Comparison of ENCODE assay signal across 19 cellular contexts in the genomic region with DNA sequence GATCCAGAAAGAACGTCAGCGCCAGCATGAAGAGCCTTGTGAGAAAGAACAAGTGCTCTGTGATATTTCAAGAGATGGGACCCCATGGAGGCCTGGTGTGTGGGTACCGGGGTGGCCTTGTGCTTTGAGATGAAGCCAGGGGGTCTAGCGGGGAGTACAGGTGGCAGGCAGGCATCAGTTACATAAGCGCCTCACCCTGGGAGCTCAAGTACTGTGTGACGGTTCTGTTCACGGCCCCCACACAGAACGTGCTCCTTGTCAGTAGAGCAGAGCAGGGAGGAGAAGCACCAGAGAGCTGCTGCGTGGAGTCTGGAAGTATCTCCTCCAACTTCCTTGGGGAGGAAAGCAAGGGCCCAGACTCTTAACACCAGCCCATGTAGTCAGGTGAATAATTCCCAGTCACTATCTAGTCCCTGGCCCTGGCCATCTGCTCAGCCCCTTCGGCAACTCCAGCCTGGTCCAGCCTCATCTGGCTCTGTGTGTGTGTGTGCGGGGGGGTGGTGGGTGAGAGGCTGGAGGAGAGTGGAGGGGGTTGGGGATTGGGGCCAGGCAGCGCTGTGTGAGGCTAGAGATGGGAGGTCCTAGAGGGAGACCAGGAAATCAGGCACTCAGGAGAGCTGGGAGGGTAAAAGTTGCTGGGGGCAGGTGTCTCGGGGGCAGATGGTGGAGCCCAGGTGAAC. TPM values are rescaled to one million over a fixed set of nuclear protein-coding genes. Genes with fewer than 3 reads are reported as not detected.
DNase-seq lines count a peak whose midpoint lies in the region; ATAC-seq and TF ChIP-seq lines count a peak whose summit lies in the region.
"Had no signal": no experiment of that assay in that cellular context is flagged by ENCODE, and none has a peak within 500 bp of the region (broad histone marks: within the 10 kb centered on the region; RNA-seq: fewer than 3 reads in every experiment).

No MANE protein-coding gene starts in this region.

- 0 out of 2 replicates have a peak, but pooled peaks cover 6% of the 10 kb centered on the region for H3K79me2 ChIP-seq in MM.1S (ENCODE audit: low read length)

- H3K9me3 Mint-ChIP-seq in MCF 10A (ENCODE audit: unreplicated experiment) = no peaks in the 10 kb centered on the region
- peaks cover 2% of the 10 kb centered on the region for H3K9me3 Mint-ChIP-seq in glutamatergic neuron (ENCODE audit: unreplicated experiment)

- no peak overlapping the region for H3K4me2 ChIP-seq in MM.1S (ENCODE audit: low read depth, low read length)

- H3K4me1 Mint-ChIP-seq in MCF 10A (ENCODE audit: insufficient read depth, unreplicated experiment) (no peaks in the 10 kb centered on the region), glutamatergic neuron (ENCODE audit: low read depth, unreplicated experiment) (peaks cover 4% of the 10 kb centered on the region)

- no peak overlapping the region for H2AFZ ChIP-seq in MM.1S (ENCODE audit: low read length)

- peaks cover 9 to 12% of the 10 kb centered on the region in 2 donors for H3K9me3 ChIP-seq in breast epithelium
- no peaks in the 10 kb centered on the region for H3K9me3 ChIP-seq in MM.1S (replicated peaks; ENCODE audit: insufficient read depth, low read length)

- H3K27ac Mint-ChIP-seq in MCF 10A (ENCODE audit: low read depth, unreplicated experiment) (peak overlapping the region; percentile 39), glutamatergic neuron (ENCODE audit: unreplicated experiment) (peak overlapping the region; percentile 44)

- H4K20me1 ChIP-seq in MM.1S (ENCODE audit: insufficient read depth, low read length) = no peaks in the 10 kb centered on the region

- CTCF ChIA-PET in MCF 10A (lab: Yijun Ruan, JAX) = interaction anchor here (0.6 to 13.5 kb wide), 9 partner anchors 9 to 692 kb away, joined by 3 to 234 read pairs (median 6); no protein-coding TSS in a partner anchor

- no peak for DNase-seq in MCF 10A (ENCODE audit: unreplicated experiment)
- no peak for DNase-seq in breast epithelium (ENCODE audit: low spot score in 2 of 2)
- no peak for DNase-seq in glutamatergic neuron
- peak; percentile 53 for DNase-seq in pons (ENCODE audit: low spot score)
- no peak for DNase-seq in MM.1S
- no peak for DNase-seq in NCI-H1105 (lab: John Stamatoyannopoulos, UW)
- DNase-seq: BE2C; CD4-positive, CD25-positive, alpha-beta regulatory T cell; DMS153; GF-D8; GOT3; MV-4-11; NCI-H1417 treated with DMSO at 0.1 percent for 48 hours; NCI-H187 treated with DMSO at 0.1 percent for 48 hours; NCI-H345; NCI-H524 treated with DMSO at 0.1 percent for 48 hours; PC-3 had no signal

- intact Hi-C loops in MCF 10A (cut with micrococcal nuclease) = loop anchor here (5.0 kb wide), 1 partner anchor 490 kb away; no protein-coding TSS in a partner anchor
- intact Hi-C loops in breast epithelium (cut with DNase I; ENCODE audit: low total_unique reads) = no loop called here

- no peaks in the 10 kb centered on the region for H3K9me2 ChIP-seq in MM.1S (replicated peaks; ENCODE audit: insufficient read depth, low read length)

- no peak overlapping the region for H3K4me3 ChIP-seq in breast epithelium
- H3K4me3 ChIP-seq in MM.1S (ENCODE audit: low read length) = no peak overlapping the region
- H3K4me3 ChIP-seq: K562 had no signal

- no peak for ATAC-seq in HG03159 (IDR thresholded peaks at IDR 0.05; ENCODE audit: unreplicated experiment)
- ATAC-seq: K562, PC-3 had no signal

- no peak for TF ChIP-seq POLR2A in breast epithelium (IDR thresholded peaks at IDR 0.05)

- no peak overlapping the region for H3K27ac ChIP-seq in breast epithelium
- no peak overlapping the region for H3K27ac ChIP-seq in MM.1S (ENCODE audit: low read length)

- no peak overlapping the region for H3K9ac ChIP-seq in MM.1S (ENCODE audit: low read length)

- POLR2A ChIA-PET in MCF 10A (lab: Yijun Ruan, JAX) = no interaction called here

- H3F3A ChIP-seq in MM.1S (ENCODE audit: insufficient read depth, low read length) = no peaks in the 10 kb centered on the region

- BruUV-seq in MCF 10A (replicated peaks; lab: Mats Ljungman, UMichigan) = no TSS peak

- H3K27me3 Mint-ChIP-seq in MCF 10A (ENCODE audit: insufficient read depth, unreplicated experiment) = no peaks in the 10 kb centered on the region
- peaks cover 7% of the 10 kb centered on the region for H3K27me3 Mint-ChIP-seq in glutamatergic neuron (ENCODE audit: unreplicated experiment)
- H3K27me3 Mint-ChIP-seq: CD4-positive, CD25-positive, alpha-beta regulatory T cell had no signal

- no peak overlapping the region for H3K4me3 Mint-ChIP-seq in MCF 10A (ENCODE audit: unreplicated experiment)
- H3K4me3 Mint-ChIP-seq in glutamatergic neuron (ENCODE audit: unreplicated experiment) = no peak overlapping the region
- H3K4me3 Mint-ChIP-seq: CD4-positive, CD25-positive, alpha-beta regulatory T cell had no signal

- TF ChIP-seq CTCF in MCF 10A (IDR thresholded peaks at IDR 0.05; ENCODE audit: unreplicated experiment) (no peak), breast epithelium (IDR thresholded peaks at IDR 0.05) (no peak), glutamatergic neuron (IDR thresholded peaks at IDR 0.05; ENCODE audit: partially characterized antibody, unreplicated experiment) (no peak), MM.1S (IDR thresholded peaks at IDR 0.05; ENCODE audit: low read length) (no peak)

- H3K4me1 ChIP-seq in breast epithelium (no peaks in the 10 kb centered on the region), MM.1S (ENCODE audit: low read length) (no peaks in the 10 kb centered on the region)
- H3K4me1 ChIP-seq: BE2C had no signal

- H3K36me3 ChIP-seq in breast epithelium = no peaks in the 10 kb centered on the region
- 0 out of 2 replicates have a peak, but pooled peaks cover 4% of the 10 kb centered on the region for H3K36me3 ChIP-seq in MM.1S (replicated peaks; ENCODE audit: insufficient read depth, low read length)

- H3K27me3 ChIP-seq in breast epithelium = no peaks in the 10 kb centered on the region
- no peaks in the 10 kb centered on the region for H3K27me3 ChIP-seq in MM.1S (replicated peaks; ENCODE audit: insufficient read depth, low read length)
- H3K27me3 ChIP-seq: BE2C had no signal

- H3K36me3 Mint-ChIP-seq in MCF 10A (ENCODE audit: insufficient read depth, unreplicated experiment) = peaks cover 13% of the 10 kb centered on the region
- no peaks in the 10 kb centered on the region for H3K36me3 Mint-ChIP-seq in glutamatergic neuron (ENCODE audit: unreplicated experiment)

RNA-seq across cellular contexts. Expression of a gene that starts 32.4 kb away (rescaled TPM):
- 26.2 and 35.0 TPM in 2 replicates for total RNA-seq in MCF 10A (2022)
- total RNA-seq in breast epithelium = 10 to 100 TPM; 16.4 to 23.3 (median 16.8) TPM
- 28.3 TPM for total RNA-seq in glutamatergic neuron (ENCODE audit: unreplicated experiment)

RNA-seq across cellular contexts. Expression of a gene that starts 51.5 kb away (rescaled TPM):
- 1.9 and 2.5 TPM in 2 replicates for total RNA-seq in MCF 10A (2022)
- 10 to 100 TPM; 11.5 to 38.6 (median 21.3) TPM for total RNA-seq in breast epithelium
- total RNA-seq in glutamatergic neuron (ENCODE audit: unreplicated experiment) = 14.9 TPM
- total RNA-seq: CD4-positive, CD25-positive, alpha-beta regulatory T cell; K562 had no signal
